ENCODE assay signal across 8 cellular contexts in genomic region chr6:27078734-27079357, GRCh38.
DNase-seq lines count a peak whose midpoint lies in the region; ATAC-seq and TF ChIP-seq lines count a peak whose summit lies in the region.

No MANE protein-coding gene starts in this region.

- H3K4me1 ChIP-seq in mesenchymal stem cell (ENCODE audit: control insufficient read depth, insufficient read depth, low read depth, low read length), result peaks cover 2% of the 10 kb centered on the region

- H3K27ac ChIP-seq in mesenchymal stem cell (ENCODE audit: low read length, poor library complexity, severe bottlenecking) (no peak overlapping the region), substantia nigra (ENCODE audit: low read depth, low read length, poor library complexity, severe bottlenecking) (no peak overlapping the region)

- no peak overlapping the region for H4K8ac ChIP-seq in mesenchymal stem cell (ENCODE audit: low read length)

- peaks cover 12 to 48% of the 10 kb centered on the region in 2 experiments for H3K27me3 ChIP-seq in mesenchymal stem cell (ENCODE audit: control insufficient read depth in 1 of 2, insufficient read depth in 1 of 2, low read length in 2 of 2)

- no peak overlapping the region for H4K91ac ChIP-seq in mesenchymal stem cell (ENCODE audit: low read length)

- no peak overlapping the region for H2BK120ac ChIP-seq in mesenchymal stem cell (ENCODE audit: low read depth, low read length)

- H3K79me1 ChIP-seq in mesenchymal stem cell (replicated peaks; ENCODE audit: low read length, poor library complexity, severe bottlenecking), result no peaks in the 10 kb centered on the region

- peak; percentile 66 for TF ChIP-seq CTCF in AG09309 (IDR thresholded peaks at IDR 0.05; ENCODE audit: control insufficient read depth, insufficient read depth, low read depth, low read length, missing control alignments)

- H3K14ac ChIP-seq in mesenchymal stem cell (ENCODE audit: low read length in 2 of 2), result no peak overlapping the region

- peak overlapping the region; percentile 16 for H3K9ac ChIP-seq in mesenchymal stem cell (ENCODE audit: low read length)

- H2BK15ac ChIP-seq in mesenchymal stem cell (ENCODE audit: low read depth, poor library complexity, severe bottlenecking), result no peak overlapping the region

- H3K4me3 ChIP-seq in AG09309 (ENCODE audit: control insufficient read depth, low read depth, low read length) (peak overlapping the region; percentile 18), mesenchymal stem cell (ENCODE audit: insufficient read depth in 1 of 2, low read depth in 1 of 2, low read length in 2 of 2) (peak overlapping the region in 1 of 2 experiments; percentile 51)

- ATAC-seq in GM18502 (IDR thresholded peaks at IDR 0.05; ENCODE audit: poor library complexity, unreplicated experiment), result peak; percentile 72
- ATAC-seq in HG03095 (IDR thresholded peaks at IDR 0.05; ENCODE audit: unreplicated experiment), result peak; percentile 75

- no peaks in the 10 kb centered on the region for H3K36me3 ChIP-seq in mesenchymal stem cell (ENCODE audit: control insufficient read depth in 1 of 2, insufficient read depth in 2 of 2, low read depth in 1 of 2, low read length in 2 of 2)

- no peak overlapping the region for H2BK12ac ChIP-seq in mesenchymal stem cell (ENCODE audit: low read length in 2 of 2)

- H3K4me2 ChIP-seq in mesenchymal stem cell (ENCODE audit: low read length, poor library complexity, severe bottlenecking), result peak overlapping the region; percentile 92

- no peak overlapping the region for H2BK5ac ChIP-seq in mesenchymal stem cell (ENCODE audit: low read depth, low read length, poor library complexity, severe bottlenecking)

- no peak overlapping the region for H3K18ac ChIP-seq in mesenchymal stem cell (ENCODE audit: low read depth in 1 of 2, low read length in 2 of 2)

- H3K4ac ChIP-seq in mesenchymal stem cell (ENCODE audit: low read depth in 1 of 2, low read length in 2 of 2), result no peak overlapping the region

- H2AK5ac ChIP-seq in mesenchymal stem cell (ENCODE audit: low read length, severe bottlenecking), result no peak overlapping the region

- no peaks in the 10 kb centered on the region for H3K9me3 ChIP-seq in mesenchymal stem cell (ENCODE audit: control insufficient read depth, low read length)

- H2AFZ ChIP-seq in mesenchymal stem cell (ENCODE audit: low read depth, low read length), result no peak overlapping the region

- H3K23ac ChIP-seq in mesenchymal stem cell (ENCODE audit: low read length in 2 of 2), result no peak overlapping the region

- WGBS in mesenchymal stem cell, result 3% methylated on average over 8 of the region's 9 CpGs

- DNase-seq in AG09309 (ENCODE audit: low read depth), result peak; percentile 20
- DNase-seq in NCI-H345 (lab: John Stamatoyannopoulos, UW), result peak; percentile 86
- DNase-seq in activated CD4-positive, alpha-beta T cell treated with anti-CD3 and anti-CD28 coated beads for 48 hours, result peak; percentile 56
- DNase-seq in effector CD8-positive, alpha-beta T cell (lab: John Stamatoyannopoulos, UW), result peak; percentile 9
- peak; percentile 73 for DNase-seq in mesenchymal stem cell
- DNase-seq in substantia nigra (lab: John Stamatoyannopoulos, UW), result peak in 26 of 49 donors; percentile 4 to 68 (median 22)

Comparison
In these comparisons a context has a peak if more than half of its experiments do, and no peak if none do; other contexts are left out.
1. DNase-seq: peak in every context shown above with its lines; median percentile 86 in NCI-H345; 73 in mesenchymal stem cell; 56 in activated CD4-positive, alpha-beta T cell treated with anti-CD3 and anti-CD28 coated beads for 48 hours; 22 in substantia nigra; 20 in AG09309; 9 in effector CD8-positive, alpha-beta T cell.